10 cellular contexts compared by ENCODE assay signal in the genomic region with DNA sequence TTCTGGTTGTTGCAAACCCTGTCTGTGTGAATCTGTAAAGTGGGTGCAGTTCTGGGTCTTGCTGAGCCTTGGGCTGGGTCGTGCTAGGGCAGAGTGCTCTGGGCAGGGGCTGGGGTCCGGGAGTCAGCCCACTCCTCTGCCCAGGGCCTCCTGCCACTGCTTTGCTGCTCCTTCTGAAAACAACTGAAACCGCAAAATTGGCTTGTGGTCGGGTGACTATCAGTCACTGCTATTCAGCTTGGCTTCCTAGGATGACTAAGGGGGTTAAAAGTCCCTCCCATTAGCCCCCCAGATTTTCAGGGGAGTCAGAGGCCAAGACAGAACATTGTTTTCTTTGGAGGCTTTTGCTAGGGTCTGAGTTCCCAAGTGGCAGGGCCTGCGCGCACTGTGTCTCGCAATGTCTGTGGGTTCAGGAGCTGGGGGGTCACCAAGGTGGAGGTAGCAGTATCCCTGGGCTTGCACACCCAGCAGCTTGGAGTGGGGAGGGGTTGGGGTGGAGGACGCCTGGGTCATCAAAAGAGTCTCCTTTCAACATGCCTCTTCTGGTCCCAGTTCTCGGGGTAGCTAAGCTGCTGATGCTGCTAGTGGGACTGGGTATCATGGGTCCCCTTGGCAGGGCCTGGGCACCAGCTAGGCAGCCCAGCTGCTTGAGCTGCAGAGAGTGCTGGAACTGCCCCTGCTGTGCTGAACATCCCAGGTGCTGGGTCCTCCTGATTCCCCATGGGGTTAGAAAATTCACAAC. TPM values are rescaled to one million over a fixed set of nuclear protein-coding genes. Genes with fewer than 3 reads are reported as not detected.
DNase-seq lines count a peak whose midpoint lies in the region; ATAC-seq, FAIRE-seq and TF ChIP-seq lines count a peak whose summit lies in the region.
"Had no signal": no experiment of that assay in that cellular context is flagged by ENCODE, and none has a peak within 500 bp of the region (broad histone marks: within the 10 kb centered on the region; RNA-seq: fewer than 3 reads in every experiment).

No MANE protein-coding gene starts in this region.

- H2AFZ ChIP-seq in HepG2 (ENCODE audit: low read length): no peak overlapping the region

- CTCF ChIA-PET in HepG2 (lab: Yijun Ruan, JAX; ENCODE audit: low intra/inter-chr PET ratio, low total read pairs): no interaction called here

- no peak for ATAC-seq in HepG2
- ATAC-seq in right lobe of liver: no peak

- no peaks in the 10 kb centered on the region for H3K79me2 ChIP-seq in HepG2 (ENCODE audit: insufficient read depth, low read length)

- TF ChIP-seq POLR2A in HepG2 (IDR thresholded peaks at IDR 0.05; ENCODE audit: insufficient read depth in 1 of 2, low read depth in 2 of 2, low read length in 2 of 2) (no peak), right lobe of liver (IDR thresholded peaks at IDR 0.05) (no peak)

- no peak overlapping the region for H3K4me3 ChIP-seq in HepG2 (replicated peaks in 1 of 3; ENCODE audit: insufficient read depth in 1 of 3, low read depth in 2 of 3, low read length in 3 of 3)
- no peak overlapping the region for H3K4me3 ChIP-seq in right lobe of liver
- no peak overlapping the region for H3K4me3 ChIP-seq in fibroblast of mammary gland (ENCODE audit: control insufficient read depth, low read depth, low read length)
- H3K4me3 ChIP-seq in kidney (ENCODE audit: low read length in 2 of 2): no peak overlapping the region
- H3K4me3 ChIP-seq: cardiac muscle cell had no signal

- POLR2A ChIA-PET in HepG2 (lab: Yijun Ruan, JAX): no interaction called here

- in situ Hi-C loops in HepG2 (cut with HindIII; ENCODE audit: extremely low pct_ligation_motif_present, low pct_unique_long_range_greater_than_20kb): no loop called here

- no peaks in the 10 kb centered on the region; the same call in 1 of the 2 replicates for H4K20me1 ChIP-seq in HepG2 (ENCODE audit: insufficient read depth, low read length)

- H3K4me1 ChIP-seq in HepG2 (ENCODE audit: insufficient read depth, low read length) (0 out of 2 replicates have a peak, but pooled peaks cover 9% of the 10 kb centered on the region), right lobe of liver (no peaks in the 10 kb centered on the region), kidney (ENCODE audit: control insufficient read depth in 1 of 2, insufficient read depth in 1 of 2, low read depth in 1 of 2, low read length in 2 of 2) (peaks cover 5 to 9% of the 10 kb centered on the region in 2 donors)

- H3K9ac ChIP-seq in HepG2 (ENCODE audit: insufficient read depth, low read depth, low read length): no peak overlapping the region
- no peak overlapping the region for H3K9ac ChIP-seq in kidney (ENCODE audit: low read length in 2 of 2)

- no peak overlapping the region for H3K4me2 ChIP-seq in HepG2 (ENCODE audit: low read depth, low read length)

- intact Hi-C loops in HepG2 (cut with micrococcal nuclease; ENCODE audit: unreplicated experiment) (no loop called here), right lobe of liver (cut with DNase I) (no loop called here), kidney (cut with DNase I) (no loop called here)

- H3K36me3 ChIP-seq in HepG2 (replicated peaks in 1 of 2; ENCODE audit: control insufficient read depth in 1 of 2, insufficient read depth in 2 of 2, low read length in 2 of 2) (no peaks in the 10 kb centered on the region), right lobe of liver (no peaks in the 10 kb centered on the region), kidney (ENCODE audit: control insufficient read depth in 1 of 2, insufficient read depth in 2 of 2, low read length in 2 of 2) (no peaks in the 10 kb centered on the region)
- H3K36me3 ChIP-seq: cardiac muscle cell had no signal

- TF ChIP-seq RAD21 in HepG2 (CRISPR knock-in tag; IDR thresholded peaks at IDR 0.05): no peak

- TF ChIP-seq EP300 in HepG2 (IDR thresholded peaks at IDR 0.05; ENCODE audit: low read depth in 2 of 2, low read length in 2 of 2): no peak
- no peak for TF ChIP-seq EP300 in HepG2 (CRISPR knock-in tag; IDR thresholded peaks at IDR 0.05; ENCODE audit: borderline replicate concordance)

- no peak overlapping the region for H3K27ac ChIP-seq in HepG2 (ENCODE audit: extremely low read length, insufficient read depth, low read length)
- no peak overlapping the region for H3K27ac ChIP-seq in right lobe of liver
- H3K27ac ChIP-seq in caudate nucleus (ENCODE audit: low read depth, low read length): no peak overlapping the region
- no peak overlapping the region for H3K27ac ChIP-seq in kidney (ENCODE audit: low read depth in 2 of 2, low read length in 2 of 2)
- H3K27ac ChIP-seq: cardiac muscle cell had no signal

- TF ChIP-seq CTCF in HepG2 (CRISPR knock-in tag; IDR thresholded peaks at IDR 0.05): no peak
- no peak for TF ChIP-seq CTCF in right lobe of liver (IDR thresholded peaks at IDR 0.05)
- no peak for TF ChIP-seq CTCF in fibroblast of mammary gland (conservative IDR thresholded peaks at IDR 0.05; ENCODE audit: control insufficient read depth, insufficient read depth, low read depth, low read length)
- no peak for TF ChIP-seq CTCF in kidney (IDR thresholded peaks at IDR 0.05; ENCODE audit: borderline replicate concordance, extremely low read depth, insufficient read depth)

- H3K27me3 ChIP-seq in HepG2 (ENCODE audit: control insufficient read depth in 1 of 2, insufficient read depth in 2 of 2, low read length in 2 of 2) (peaks cover 24 to 95% of the 10 kb centered on the region in 2 experiments), right lobe of liver (peaks cover 0 to 20% of the 10 kb centered on the region in 2 donors)

- H3K9me3 ChIP-seq in HepG2 (ENCODE audit: low read length) (no peaks in the 10 kb centered on the region), right lobe of liver (no peaks in the 10 kb centered on the region), kidney (ENCODE audit: control insufficient read depth in 1 of 2, low read length in 2 of 2) (no peaks in the 10 kb centered on the region)

- no TSS peak for BruUV-seq in HepG2 (replicated peaks; lab: Mats Ljungman, UMichigan)

- DNase-seq in HepG2 (ENCODE audit: low spot score) (no peak), right lobe of liver (no peak), fibroblast of mammary gland (ENCODE audit: low read depth) (peak; percentile 80), GF-D8 (lab: John Stamatoyannopoulos, UW) (no peak), caudate nucleus (lab: John Stamatoyannopoulos, UW) (no peak), COLO829 (ENCODE audit: low spot score) (no peak), kidney (no peak)
- DNase-seq in activated CD4-positive, alpha-beta T cell treated with anti-CD3 and anti-CD28 coated beads for 4 hours: peak; percentile 65 to 72

- FAIRE-seq in HepG2 (lab: Jason Lieb, UNC): no peak
- no peak for FAIRE-seq in kidney (lab: Jason Lieb, UNC)

- 27% methylated on average over 7 of the region's 9 CpGs for WGBS in HepG2 (ENCODE audit: low lambda C conversion rate)
- WGBS in right lobe of liver (ENCODE audit: insufficient coverage, low coverage, low lambda C conversion rate, missing lambda C conversion rate): 40% methylated on average over 4 of the region's 9 CpGs

RNA-seq across cellular contexts. Expression of a gene that starts 13.5 kb away (rescaled TPM):
- not detected in 2 replicates for total RNA-seq in HepG2 (2016; rRNA removed; fragmentation: Illumina TruSeq; extraction: Trizol)
- total RNA-seq in HepG2 (2016; cell fraction: cytosol; rRNA removed; fragmentation: Illumina TruSeq; extraction: Trizol; ENCODE audit: low read depth): not detected in 2 replicates
- total RNA-seq in HepG2 (2016; cell fraction: insoluble cytoplasmic fraction; rRNA removed; fragmentation: Illumina TruSeq; extraction: Trizol): not detected in 2 replicates
- total RNA-seq in HepG2 (2016; cell fraction: membrane; rRNA removed; fragmentation: Illumina TruSeq; extraction: Trizol): not detected in 2 replicates
- not detected in 2 replicates for total RNA-seq in HepG2 (2016; cell fraction: nucleus; rRNA removed; fragmentation: Illumina TruSeq; extraction: Trizol)
- not detected in 2 replicates for polyA plus RNA-seq in HepG2 (2011; rRNA removed)
- not detected in 2 replicates for polyA plus RNA-seq in HepG2 (2011; cell fraction: cytosol; rRNA removed)
- polyA plus RNA-seq in HepG2 (2011; cell fraction: nucleus; rRNA removed): 0.08 TPM in 1 of 2 replicates, not detected in the other
- polyA plus RNA-seq in HepG2 (2012): not detected in 2 replicates
- not detected in 2 replicates for polyA plus RNA-seq in HepG2 (2016; cell fraction: cytosol; fragmentation: Illumina TruSeq; extraction: Trizol; ENCODE audit: low read depth)
- not detected in 2 replicates for polyA plus RNA-seq in HepG2 (2016; cell fraction: insoluble cytoplasmic fraction; fragmentation: Illumina TruSeq; extraction: Trizol; ENCODE audit: low read depth)
- not detected in 2 replicates for polyA plus RNA-seq in HepG2 (2016; cell fraction: membrane; fragmentation: Illumina TruSeq; extraction: Trizol; ENCODE audit: low read depth)
- not detected in 2 replicates for polyA plus RNA-seq in HepG2 (2016; cell fraction: nucleus; fragmentation: Illumina TruSeq; extraction: Trizol; ENCODE audit: insufficient read depth, low read depth)
- not detected in 2 replicates for polyA minus RNA-seq in HepG2 (2011; rRNA and poly(A)+ RNA removed; ENCODE audit: low replicate concordance)
- polyA minus RNA-seq in HepG2 (2011; cell fraction: cytosol; rRNA and poly(A)+ RNA removed): not detected in 2 replicates
- polyA minus RNA-seq in HepG2 (2011; cell fraction: nucleus; rRNA and poly(A)+ RNA removed): not detected in 2 replicates
- under 1 TPM in 5 of 6 experiments, not detected in 1; 0.19 to 0.56 (median 0.24) TPM for total RNA-seq in right lobe of liver
- total RNA-seq in kidney: 1.9 TPM
- 0.24 TPM for polyA plus RNA-seq in kidney (ENCODE audit: insufficient read depth, low read depth, low replicate concordance)
- polyA plus RNA-seq: neural cell had no signal

RNA-seq across cellular contexts. Expression of a gene that starts 25.6 kb away (rescaled TPM):
- total RNA-seq in HepG2 (2016; rRNA removed; fragmentation: Illumina TruSeq; extraction: Trizol): 2.6 and 3.0 TPM in 2 replicates
- 0.88 and 1.4 TPM in 2 replicates for total RNA-seq in HepG2 (2016; cell fraction: cytosol; rRNA removed; fragmentation: Illumina TruSeq; extraction: Trizol; ENCODE audit: low read depth)
- total RNA-seq in HepG2 (2016; cell fraction: insoluble cytoplasmic fraction; rRNA removed; fragmentation: Illumina TruSeq; extraction: Trizol): 2.8 and 3.8 TPM in 2 replicates
- total RNA-seq in HepG2 (2016; cell fraction: membrane; rRNA removed; fragmentation: Illumina TruSeq; extraction: Trizol): 2.5 and 2.9 TPM in 2 replicates
- total RNA-seq in HepG2 (2016; cell fraction: nucleus; rRNA removed; fragmentation: Illumina TruSeq; extraction: Trizol): 2.6 and 4.3 TPM in 2 replicates
- polyA plus RNA-seq in HepG2 (2011; rRNA removed): 7.0 and 10.9 TPM in 2 replicates
- 4.9 and 5.8 TPM in 2 replicates for polyA plus RNA-seq in HepG2 (2011; cell fraction: cytosol; rRNA removed)
- 50.3 and 56.8 TPM in 2 replicates for polyA plus RNA-seq in HepG2 (2011; cell fraction: nucleus; rRNA removed)
- polyA plus RNA-seq in HepG2 (2012): 11.8 and 15.7 TPM in 2 replicates
- polyA plus RNA-seq in HepG2 (2016; cell fraction: cytosol; fragmentation: Illumina TruSeq; extraction: Trizol; ENCODE audit: low read depth): 0.86 and 1.4 TPM in 2 replicates
- polyA plus RNA-seq in HepG2 (2016; cell fraction: insoluble cytoplasmic fraction; fragmentation: Illumina TruSeq; extraction: Trizol; ENCODE audit: low read depth): 2.8 and 3.9 TPM in 2 replicates
- polyA plus RNA-seq in HepG2 (2016; cell fraction: membrane; fragmentation: Illumina TruSeq; extraction: Trizol; ENCODE audit: low read depth): 1.6 and 2.8 TPM in 2 replicates
- polyA plus RNA-seq in HepG2 (2016; cell fraction: nucleus; fragmentation: Illumina TruSeq; extraction: Trizol; ENCODE audit: insufficient read depth, low read depth): 17.9 and 18.3 TPM in 2 replicates
- 0.16 and 7.4 TPM in 2 replicates for polyA minus RNA-seq in HepG2 (2011; rRNA and poly(A)+ RNA removed; ENCODE audit: low replicate concordance)
- 1.8 and 5.3 TPM in 2 replicates for polyA minus RNA-seq in HepG2 (2011; cell fraction: cytosol; rRNA and poly(A)+ RNA removed)
- 4.2 and 6.6 TPM in 2 replicates for polyA minus RNA-seq in HepG2 (2011; cell fraction: nucleus; rRNA and poly(A)+ RNA removed)
- 1 to 10 TPM; 1.2 to 3.2 (median 2.2) TPM for total RNA-seq in right lobe of liver
- total RNA-seq in kidney: 10.1 TPM
- 11.2 TPM for polyA plus RNA-seq in kidney (ENCODE audit: insufficient read depth, low read depth, low replicate concordance)

Comparison
In these comparisons a context has a peak if more than half of its experiments do, and no peak if none do; other contexts are left out.
1. DNase-seq: peak in activated CD4-positive, alpha-beta T cell treated with anti-CD3 and anti-CD28 coated beads for 4 hours (2 of 2) and fibroblast of mammary gland (single experiment); none in HepG2 (single experiment), right lobe of liver (0 of 3), GF-D8 (single experiment), caudate nucleus (0 of 61), COLO829 (single experiment) and kidney (single experiment).